Comparison of ENCODE assay signal across 8 cellular contexts in the genomic region with DNA sequence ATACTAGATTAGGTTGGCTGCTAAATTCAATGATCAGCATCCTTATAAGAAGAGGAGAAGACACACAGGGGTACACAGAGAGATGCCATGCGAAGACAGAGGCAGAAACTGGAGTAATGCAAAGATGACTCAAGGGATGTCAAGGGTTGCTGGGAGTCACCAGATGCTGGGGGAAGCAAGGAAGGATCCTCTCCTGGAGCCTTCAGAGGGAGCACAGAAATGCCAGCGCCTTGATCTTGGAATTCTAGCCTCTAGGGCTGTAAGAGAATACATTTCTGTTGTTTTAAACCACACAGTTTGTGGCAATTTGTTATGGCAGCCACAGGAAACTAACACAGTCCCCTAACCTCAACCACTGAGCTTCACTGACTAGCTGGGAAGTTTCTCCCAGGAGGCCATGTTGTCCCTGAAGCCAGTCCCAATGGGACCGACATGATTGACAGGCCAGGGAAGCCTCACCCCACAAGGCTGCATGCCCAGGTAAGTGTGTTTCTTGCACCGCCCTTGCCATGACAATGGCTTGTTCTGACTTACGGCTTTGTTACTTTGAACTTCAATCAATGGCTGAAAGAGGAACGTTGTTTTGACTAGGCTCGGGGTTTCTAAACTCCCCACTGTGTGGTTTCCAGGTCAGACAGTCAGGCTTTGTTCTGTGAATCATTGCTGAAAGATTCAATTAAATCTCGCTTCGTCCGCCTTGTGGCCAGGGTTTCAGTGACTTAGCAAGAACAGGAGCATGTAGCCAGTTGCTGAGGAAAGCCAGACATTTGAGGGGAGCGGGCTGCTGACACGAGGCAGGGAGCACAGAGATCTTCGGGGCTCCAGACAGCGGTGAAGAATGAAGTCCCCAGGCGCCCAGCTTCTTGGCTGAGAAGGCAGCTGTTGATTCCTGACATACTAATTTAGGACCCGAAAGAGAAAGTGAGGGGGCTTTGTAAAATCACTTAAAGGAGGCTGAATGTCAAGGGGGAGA.
DNase-seq lines count a peak whose midpoint lies in the region; ATAC-seq and TF ChIP-seq lines count a peak whose summit lies in the region.

No MANE protein-coding gene starts in this region.

- H3K27me3 ChIP-seq in GM23338 (ENCODE audit: insufficient read depth) (no peaks in the 10 kb centered on the region), mesendoderm (ENCODE audit: insufficient read depth, low read length, poor library complexity) (no peaks in the 10 kb centered on the region), stomach (no peaks in the 10 kb centered on the region)

- H3K27ac ChIP-seq in GM23338 (ENCODE audit: low read depth) (no peak overlapping the region), mesendoderm (ENCODE audit: low read depth, low read length) (no peak overlapping the region), stomach (peak overlapping the region in 3 of 5 donors; percentile 15 to 57 (median 42))

- H3K79me2 ChIP-seq in GM23338 (replicated peaks; ENCODE audit: insufficient read depth) = no peaks in the 10 kb centered on the region
- H3K79me2 ChIP-seq in mesendoderm (ENCODE audit: control insufficient read depth, insufficient read depth, low read length) = no peaks in the 10 kb centered on the region

- no peak overlapping the region for H2BK120ac ChIP-seq in mesendoderm (ENCODE audit: low read depth, low read length)

- no peaks in the 10 kb centered on the region for H3K9me3 Mint-ChIP-seq in GM23338

- no peak overlapping the region for H2AK5ac ChIP-seq in mesendoderm (ENCODE audit: low read length)

- H3K4me3 ChIP-seq in GM23338 (no peak overlapping the region), mesendoderm (ENCODE audit: low read length) (no peak overlapping the region), stomach (no peak overlapping the region)

- H3K27ac Mint-ChIP-seq in GM23338 = 0 out of 2 replicates have a peak overlapping the region, but pooled peaks have one; percentile 70

- no peaks in the 10 kb centered on the region for H3F3A ChIP-seq in GM23338 (replicated peaks; ENCODE audit: low read depth)

- no peak overlapping the region for H3K18ac ChIP-seq in mesendoderm (ENCODE audit: low read length)

- no peak overlapping the region for H3K9ac ChIP-seq in mesendoderm (ENCODE audit: low read length)

- H4K8ac ChIP-seq in mesendoderm (ENCODE audit: low read depth, low read length) = no peak overlapping the region

- intact Hi-C loops in stomach (cut with DNase I; ENCODE audit: low total_unique reads) = no loop called here

- H3K4me1 ChIP-seq in GM23338 (ENCODE audit: insufficient read depth) = no peaks in the 10 kb centered on the region
- H3K4me1 ChIP-seq in mesendoderm (ENCODE audit: control insufficient read depth, low read depth, low read length) = peaks cover 3% of the 10 kb centered on the region
- peaks cover 0 to 17% (median 2%) of the 10 kb centered on the region in 4 donors for H3K4me1 ChIP-seq in stomach

- no peaks in the 10 kb centered on the region for H3K36me3 ChIP-seq in GM23338 (ENCODE audit: insufficient read depth)
- H3K36me3 ChIP-seq in mesendoderm (ENCODE audit: control insufficient read depth, insufficient read depth, low read length) = no peaks in the 10 kb centered on the region
- no peaks in the 10 kb centered on the region for H3K36me3 ChIP-seq in stomach

- no peak overlapping the region for H2BK15ac ChIP-seq in mesendoderm (replicated peaks; ENCODE audit: low read depth)

- WGBS in mesendoderm (ENCODE audit: extremely low coverage, insufficient coverage, low lambda C conversion rate) = no CpG with 5 or more reads among the region's 16 CpGs
- WGBS in stomach, 5 donors = 58 to 66% (median 62%) methylated on average over 15 to 16 of the region's 16 CpGs

- H4K20me1 ChIP-seq in GM23338 (replicated peaks; ENCODE audit: insufficient read depth) = no peaks in the 10 kb centered on the region

- TF ChIP-seq POLR2A in stomach (IDR thresholded peaks at IDR 0.05) = no peak

- no peak overlapping the region for H3K23ac ChIP-seq in mesendoderm (ENCODE audit: low read length)

- peak; percentile 90 for DNase-seq in EH (ENCODE audit: low read depth)
- peak; percentile 43 for DNase-seq in GM23338 (ENCODE audit: low spot score)
- peak; percentile 85 for DNase-seq in MV-4-11 (lab: John Stamatoyannopoulos, UW)
- peak; percentile 59 for DNase-seq in activated effector memory CD4-positive, alpha-beta T cell treated with Interleukin-2 at 50 U/mL for 16 hours
- peak; percentile 53 for DNase-seq in mesendoderm
- no peak for DNase-seq in stomach
- DNase-seq in cerebellar cortex (ENCODE audit: low spot score) = no peak

- no peaks in the 10 kb centered on the region for H3K9me2 ChIP-seq in GM23338 (ENCODE audit: insufficient read depth)

- H3K4ac ChIP-seq in mesendoderm (ENCODE audit: low read depth, low read length) = no peak overlapping the region

- H2AFZ ChIP-seq in GM23338 = no peak overlapping the region; the same call in none of the 2 replicates

- TF ChIP-seq CTCF in GM23338 (conservative IDR thresholded peaks at IDR 0.05; ENCODE audit: low read depth in 2 of 2) (no peak), stomach (IDR thresholded peaks at IDR 0.05) (no peak)

- H3K4me3 Mint-ChIP-seq in GM23338 = no peak overlapping the region

- H3K79me1 ChIP-seq in mesendoderm (ENCODE audit: low read length) = no peaks in the 10 kb centered on the region

- no peaks in the 10 kb centered on the region for H3K9me3 ChIP-seq in stomach

- no peaks in the 10 kb centered on the region for H3K36me3 Mint-ChIP-seq in GM23338 (ENCODE audit: low read depth)

- H3K4me1 Mint-ChIP-seq in GM23338 = peaks cover 9% of the 10 kb centered on the region

- peaks cover 7% of the 10 kb centered on the region for H3K27me3 Mint-ChIP-seq in GM23338 (ENCODE audit: insufficient read depth, low read depth, poor library complexity)

- H2BK5ac ChIP-seq in mesendoderm (ENCODE audit: low read length) = no peak overlapping the region

- no peak for TF ChIP-seq EP300 in stomach (IDR thresholded peaks at IDR 0.05)

- H4K5ac ChIP-seq in mesendoderm (ENCODE audit: low read length) = no peak overlapping the region

- H3K56ac ChIP-seq in mesendoderm (ENCODE audit: low read length) = no peak overlapping the region

- H3K4me2 ChIP-seq in GM23338 = no peak overlapping the region
- no peak overlapping the region for H3K4me2 ChIP-seq in mesendoderm (ENCODE audit: low read length)

- peak; percentile 89 for ATAC-seq in GM23338
- no peak for ATAC-seq in HG02884 (IDR thresholded peaks at IDR 0.05; ENCODE audit: unreplicated experiment)

TF ChIP-seq in GM23338, 12 proteins besides CTCF, POLR2A, EP300 and RAD21 (continues in another document):
- TF ChIP-seq, protein P1, sequence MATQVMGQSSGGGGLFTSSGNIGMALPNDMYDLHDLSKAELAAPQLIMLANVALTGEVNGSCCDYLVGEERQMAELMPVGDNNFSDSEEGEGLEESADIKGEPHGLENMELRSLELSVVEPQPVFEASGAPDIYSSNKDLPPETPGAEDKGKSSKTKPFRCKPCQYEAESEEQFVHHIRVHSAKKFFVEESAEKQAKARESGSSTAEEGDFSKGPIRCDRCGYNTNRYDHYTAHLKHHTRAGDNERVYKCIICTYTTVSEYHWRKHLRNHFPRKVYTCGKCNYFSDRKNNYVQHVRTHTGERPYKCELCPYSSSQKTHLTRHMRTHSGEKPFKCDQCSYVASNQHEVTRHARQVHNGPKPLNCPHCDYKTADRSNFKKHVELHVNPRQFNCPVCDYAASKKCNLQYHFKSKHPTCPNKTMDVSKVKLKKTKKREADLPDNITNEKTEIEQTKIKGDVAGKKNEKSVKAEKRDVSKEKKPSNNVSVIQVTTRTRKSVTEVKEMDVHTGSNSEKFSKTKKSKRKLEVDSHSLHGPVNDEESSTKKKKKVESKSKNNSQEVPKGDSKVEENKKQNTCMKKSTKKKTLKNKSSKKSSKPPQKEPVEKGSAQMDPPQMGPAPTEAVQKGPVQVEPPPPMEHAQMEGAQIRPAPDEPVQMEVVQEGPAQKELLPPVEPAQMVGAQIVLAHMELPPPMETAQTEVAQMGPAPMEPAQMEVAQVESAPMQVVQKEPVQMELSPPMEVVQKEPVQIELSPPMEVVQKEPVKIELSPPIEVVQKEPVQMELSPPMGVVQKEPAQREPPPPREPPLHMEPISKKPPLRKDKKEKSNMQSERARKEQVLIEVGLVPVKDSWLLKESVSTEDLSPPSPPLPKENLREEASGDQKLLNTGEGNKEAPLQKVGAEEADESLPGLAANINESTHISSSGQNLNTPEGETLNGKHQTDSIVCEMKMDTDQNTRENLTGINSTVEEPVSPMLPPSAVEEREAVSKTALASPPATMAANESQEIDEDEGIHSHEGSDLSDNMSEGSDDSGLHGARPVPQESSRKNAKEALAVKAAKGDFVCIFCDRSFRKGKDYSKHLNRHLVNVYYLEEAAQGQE (IDR thresholded peaks at IDR 0.05; ENCODE audit: unreplicated experiment) = no peak
- TF ChIP-seq CREB1 (CRISPR knock-in tag; IDR thresholded peaks at IDR 0.05; ENCODE audit: low read depth) (no peak), POLR2AphosphoS5 (IDR thresholded peaks at IDR 0.05; ENCODE audit: low read depth) (no peak), EZH2 (IDR thresholded peaks at IDR 0.05; ENCODE audit: low read depth, unreplicated experiment) (no peak)

Comparison
In these comparisons a context has a peak if more than half of its experiments do, and no peak if none do; other contexts are left out.
1. DNase-seq: peak in EH (single experiment), GM23338 (single experiment), MV-4-11 (single experiment), activated effector memory CD4-positive, alpha-beta T cell treated with Interleukin-2 at 50 U/mL for 16 hours (single experiment) and mesendoderm (single experiment); none in stomach (single experiment) and cerebellar cortex (single experiment).
2. H3K27ac ChIP-seq: peak in stomach (3 of 5); none in GM23338 (single experiment) and mesendoderm (single experiment).